Comparison of ENCODE assay signal across 1 cellular context in the genomic region with DNA sequence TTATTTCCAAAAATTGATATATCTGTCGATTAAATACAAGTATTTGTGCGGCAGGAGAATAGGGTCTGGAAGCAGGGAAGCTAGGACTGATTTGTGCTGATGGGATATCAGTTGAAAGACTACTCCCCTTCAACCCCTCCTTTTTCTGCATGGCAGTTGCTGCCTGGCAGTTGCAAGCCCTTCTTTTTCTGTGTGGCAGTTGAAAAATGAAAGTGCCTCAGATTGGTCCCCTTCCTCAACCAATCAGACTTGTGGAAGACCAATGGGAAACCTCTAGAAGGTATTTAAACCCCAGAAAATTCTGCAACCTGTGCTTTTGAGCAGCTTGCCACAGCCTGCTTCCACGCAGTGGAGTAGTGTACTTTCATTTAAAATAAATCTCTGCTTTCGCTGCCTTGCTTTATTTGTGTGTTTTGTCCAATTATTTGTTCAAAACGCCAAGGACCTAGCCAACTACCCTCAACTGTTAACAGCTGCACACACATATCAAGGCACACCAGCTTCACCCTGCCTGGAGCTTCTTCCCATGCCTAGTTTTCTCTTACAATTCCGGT.
TF ChIP-seq lines count a peak whose summit lies in the region.

No MANE protein-coding gene starts in this region.

TF ChIP-seq in HepG2, 621 proteins besides CTCF, POLR2A, EP300 and RAD21:
- no peak for TF ChIP-seq ATM (IDR thresholded peaks at IDR 0.05; ENCODE audit: borderline replicate concordance)
- no peak for TF ChIP-seq NR2C2 (CRISPR knock-in tag; IDR thresholded peaks at IDR 0.05; ENCODE audit: borderline replicate concordance)
- TF ChIP-seq ZNF20 (CRISPR knock-in tag; IDR thresholded peaks at IDR 0.05): 0 out of 2 replicates have a peak, but pooled peaks have one; percentile 36
- no peak for TF ChIP-seq ZNF121 (CRISPR knock-in tag; IDR thresholded peaks at IDR 0.05)
- TF ChIP-seq SP4 (CRISPR knock-in tag; IDR thresholded peaks at IDR 0.05): no peak
- no peak for TF ChIP-seq ZNF382 (CRISPR knock-in tag; IDR thresholded peaks at IDR 0.05; ENCODE audit: borderline replicate concordance)
TF ChIP-seq in HepG2: peak in this region for 1.
